Comparison of ENCODE assay signal across 23 cellular contexts in genomic region chrX:140467211-140467610, GRCh38. TPM values are rescaled to one million over a fixed set of nuclear protein-coding genes. Genes with fewer than 3 reads are reported as not detected.
"Had no signal": no experiment of that assay in that cellular context is flagged by ENCODE, and none has a peak within 500 bp of the region (broad histone marks: within the 10 kb centered on the region; RNA-seq: fewer than 3 reads in every experiment).

No MANE protein-coding gene starts in this region.

- ATAC-seq: activated T-cell treated with anti-CD3 and anti-CD28 coated beads, Interleukin-2, amount 50 U/mL, for 72 hours; body of pancreas; gastroesophageal sphincter; heart left ventricle; left ventricle myocardium superior; natural killer cell; pancreas; right lobe of liver; stimulated activated naive CD8-positive, alpha-beta T cell treated with anti-CD3 and anti-CD28 coated beads, Interleukin-15, amount 100 ng/mL, for 72 hours had no signal

- H3K4me1 ChIP-seq: body of pancreas, gastroesophageal sphincter, heart left ventricle, pancreas, right lobe of liver, suprapubic skin, transverse colon, uterus had no signal

- H3K9me3 ChIP-seq: body of pancreas, gastroesophageal sphincter, heart left ventricle, pancreas, right lobe of liver, suprapubic skin, transverse colon, uterus had no signal

- H3K4me3 ChIP-seq: body of pancreas, gastroesophageal sphincter, heart left ventricle, pancreas, right lobe of liver, smooth muscle cell, suprapubic skin, transverse colon, uterus had no signal

- H3K27me3 ChIP-seq: body of pancreas, gastroesophageal sphincter, heart left ventricle, pancreas, suprapubic skin, transverse colon, uterus had no signal

- H3K27ac ChIP-seq: body of pancreas, gastroesophageal sphincter, heart left ventricle, pancreas, right lobe of liver, suprapubic skin, transverse colon, uterus, VCaP had no signal

- DNase-seq: activated CD4-positive, alpha-beta T cell treated with anti-CD3 and anti-CD28 coated beads for 1 hour; activated CD8-positive, alpha-beta memory T cell treated with anti-CD3 and anti-CD28 coated beads for 24 hours; activated CD8-positive, alpha-beta memory T cell treated with anti-CD3 and anti-CD28 coated beads, Interleukin-2, amount 50 U/mL, for 48 hours; activated gamma-delta T cell; activated T-cell treated with anti-CD3 and anti-CD28 coated beads, Interleukin-2, amount 50 U/mL, for 72 hours; body of pancreas; cortex of kidney; heart left ventricle; kidney glomerular epithelial cell; left ventricle myocardium superior; natural killer cell; pancreas; right lobe of liver; stimulated activated CD4-positive, alpha-beta T cell treated with anti-CD3 and anti-CD28 coated beads, Interleukin-4, amount 100 ng/mL, for 1 hour; stimulated activated naive CD8-positive, alpha-beta T cell treated with anti-CD3 and anti-CD28 coated beads, Interleukin-15, amount 100 ng/mL, for 72 hours; T-helper 2 cell; transverse colon; uterus had no signal

- H3K36me3 ChIP-seq: gastroesophageal sphincter, heart left ventricle, pancreas, right lobe of liver, suprapubic skin, transverse colon, uterus had no signal

RNA-seq across cellular contexts. Expression of gene SOX3, which starts 37.7 kb away (rescaled TPM):
- total RNA-seq: activated T-cell treated with anti-CD3 and anti-CD28 coated beads, Interleukin-2, amount 50 U/mL, for 72 hours; body of pancreas; gastroesophageal sphincter; left ventricle myocardium superior; natural killer cell; pulmonary artery endothelial cell; right lobe of liver; smooth muscle cell; suprapubic skin; transverse colon had no signal
